Comparison of ENCODE assay signal across 27 cellular contexts in the genomic region with DNA sequence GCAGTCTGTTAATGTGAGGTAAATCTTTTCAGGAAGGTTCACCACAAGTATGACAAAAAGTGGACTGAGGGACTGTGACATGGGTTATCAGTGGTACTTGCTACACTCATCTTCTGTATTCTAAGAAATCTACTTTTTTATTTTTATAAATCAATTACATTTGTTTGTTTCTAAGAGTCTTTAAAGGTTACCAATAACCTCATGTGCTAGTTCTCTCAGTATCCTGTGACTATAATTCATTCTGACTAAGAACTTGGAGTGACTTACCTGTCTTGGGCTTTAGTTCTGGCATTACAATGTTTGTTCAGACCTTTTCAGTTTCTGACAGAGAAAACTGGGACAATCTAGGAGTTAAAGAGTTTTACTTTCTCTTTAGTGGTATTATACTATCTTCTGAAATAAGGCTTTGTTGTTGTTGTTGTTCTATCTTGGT.
DNase-seq lines count a peak whose midpoint lies in the region; ATAC-seq, FAIRE-seq and TF ChIP-seq lines count a peak whose summit lies in the region.
"Had no signal": no experiment of that assay in that cellular context is flagged by ENCODE, and none has a peak within 500 bp of the region (broad histone marks: within the 10 kb centered on the region; RNA-seq: fewer than 3 reads in every experiment).

No MANE protein-coding gene starts in this region.

- FAIRE-seq in A549 (lab: Jason Lieb, UNC), result peak; percentile 43
- FAIRE-seq in K562 (lab: Jason Lieb, UNC), result no peak
- FAIRE-seq: frontal cortex, GM12891, H1, RCC 7860 had no signal

- no peak overlapping the region; the same call in 1 of the 2 replicates for H2AFZ ChIP-seq in OCI-LY1 (ENCODE audit: low read length)
- H2AFZ ChIP-seq in K562 (ENCODE audit: low read depth, low read length), result no peak overlapping the region
- H2AFZ ChIP-seq: hepatocyte had no signal

- H3K4me2 ChIP-seq in A549 (no peak overlapping the region), OCI-LY1 (ENCODE audit: low read length) (no peak overlapping the region), K562 (ENCODE audit: insufficient read depth, low read length) (no peak overlapping the region)
- H3K4me2 ChIP-seq: hepatocyte had no signal

- no TSS peak for BruUV-seq in K562 (replicated peaks; lab: Mats Ljungman, UMichigan)

- H3K9ac ChIP-seq in OCI-LY1 (ENCODE audit: low read length), result no peak overlapping the region
- no peak overlapping the region for H3K9ac ChIP-seq in K562 (ENCODE audit: insufficient read depth in 1 of 2, low read depth in 2 of 2, low read length in 2 of 2)

- TF ChIP-seq CTCF in A549 (IDR thresholded peaks at IDR 0.05) (no peak), OCI-LY1 (IDR thresholded peaks at IDR 0.05; ENCODE audit: low read length) (no peak), K562 (IDR thresholded peaks at IDR 0.05 in 2 of 3, conservative IDR thresholded peaks at IDR 0.05 in 1 of 3; ENCODE audit: insufficient read depth in 2 of 3, low read depth in 1 of 3, low read length in 3 of 3) (no peak)

- H3K9me3 ChIP-seq in A549 (no peaks in the 10 kb centered on the region), OCI-LY1 (ENCODE audit: low read length) (no peaks in the 10 kb centered on the region), K562 (replicated peaks; ENCODE audit: control insufficient read depth, insufficient read depth, low read depth, low read length) (no peaks in the 10 kb centered on the region)
- H3K9me3 ChIP-seq: esophagus squamous epithelium, neutrophil, SJCRH30, upper lobe of left lung had no signal

- POLR2A ChIA-PET in A549 (lab: Yijun Ruan, JAX), result no interaction called here
- POLR2A ChIA-PET in K562 (lab: Yijun Ruan, JAX), result interaction anchor here (0.6 to 1.2 kb wide), 3 partner anchors 9 to 18 kb away, joined by 3 to 7 read pairs (median 3); no protein-coding TSS in a partner anchor

- H3K4me3 ChIP-seq in A549 (no peak overlapping the region), OCI-LY1 (ENCODE audit: low read depth, low read length, poor library complexity, severe bottlenecking) (no peak overlapping the region), K562 (no peak overlapping the region)
- H3K4me3 ChIP-seq: cardiac muscle cell, esophagus squamous epithelium, hepatocyte, SJCRH30, upper lobe of left lung had no signal

- TF ChIP-seq POLR2A in A549 (IDR thresholded peaks at IDR 0.05; ENCODE audit: low read length), result no peak
- no peak for TF ChIP-seq POLR2A in K562 (conservative IDR thresholded peaks at IDR 0.05)

- no peak for TF ChIP-seq EP300 in A549 (IDR thresholded peaks at IDR 0.05)
- TF ChIP-seq EP300 in K562 (IDR thresholded peaks at IDR 0.05; ENCODE audit: low read length), result no peak

- H3F3A ChIP-seq in OCI-LY1 (ENCODE audit: insufficient read depth, low read length), result no peaks in the 10 kb centered on the region

- H4K20me1 ChIP-seq in OCI-LY1 (ENCODE audit: insufficient read depth, low read length), result no peaks in the 10 kb centered on the region
- H4K20me1 ChIP-seq in K562 (replicated peaks; ENCODE audit: control insufficient read depth, insufficient read depth, low read length), result no peaks in the 10 kb centered on the region

- in situ Hi-C loops in K562 (cut with MboI), result no loop called here

- TF ChIP-seq RAD21 in A549 (conservative IDR thresholded peaks at IDR 0.05 in 1 of 2, IDR thresholded peaks at IDR 0.05 in 1 of 2), result no peak
- TF ChIP-seq RAD21 in K562 (CRISPR knock-in tag; conservative IDR thresholded peaks at IDR 0.05 in 1 of 2, IDR thresholded peaks at IDR 0.05 in 1 of 2), result no peak

- H3K4me1 ChIP-seq in A549 (no peaks in the 10 kb centered on the region), OCI-LY1 (ENCODE audit: insufficient read depth, low read length, severe bottlenecking) (peaks cover 41% of the 10 kb centered on the region), K562 (replicated peaks in 1 of 2; ENCODE audit: control insufficient read depth in 2 of 2, insufficient read depth in 2 of 2, low read length in 2 of 2) (no peaks in the 10 kb centered on the region; a peak in 1 of 5 replicates)
- H3K4me1 ChIP-seq: esophagus squamous epithelium had no signal

- H3K27ac ChIP-seq in A549 (no peak overlapping the region), OCI-LY1 (ENCODE audit: low read depth, low read length, poor library complexity, severe bottlenecking) (peak overlapping the region; percentile 20), K562 (ENCODE audit: extremely low read depth, low read depth, low read length) (peak overlapping the region; percentile 7; the same call in 1 of the 3 replicates)
- H3K27ac ChIP-seq: cardiac muscle cell, esophagus squamous epithelium, hepatocyte, neutrophil, SJCRH30 had no signal

- DNase-seq in activated CD4-positive, CD25-positive, alpha-beta regulatory T cell (lab: John Stamatoyannopoulos, UW), result no peak
- no peak for DNase-seq in A549 (ENCODE audit: low read depth in 1 of 2, low spot score in 1 of 2)
- no peak for DNase-seq in K562 (ENCODE audit: extremely low read depth in 1 of 4, low spot score in 3 of 4)
- no peak for DNase-seq in NK-92 (lab: John Stamatoyannopoulos, UW; ENCODE audit: unreplicated experiment)
- DNase-seq: activated effector memory CD4-positive, alpha-beta T cell treated with Interleukin-2 at 50 U/mL for 16 hours; AML-193; aorta; cortex of kidney; esophagus squamous epithelium; immature natural killer cell; KBM-7; mesenchymal stem cell; NCI-H146; NCI-H510A; SJCRH30; upper lobe of left lung had no signal

- no peaks in the 10 kb centered on the region for H3K9me1 ChIP-seq in K562 (ENCODE audit: control insufficient read depth, insufficient read depth, low read length)

- H3K79me2 ChIP-seq in OCI-LY1 (ENCODE audit: insufficient read depth, low read length), result no peaks in the 10 kb centered on the region
- peaks cover 11% of the 10 kb centered on the region for H3K79me2 ChIP-seq in K562 (ENCODE audit: control insufficient read depth, insufficient read depth, low read length)

- H3K27me3 ChIP-seq in OCI-LY1 (ENCODE audit: insufficient read depth, low read length), result no peaks in the 10 kb centered on the region
- H3K27me3 ChIP-seq in K562 (ENCODE audit: control insufficient read depth in 2 of 2, insufficient read depth in 2 of 2, low read length in 2 of 2), result no peaks in the 10 kb centered on the region
- H3K27me3 ChIP-seq: cardiac muscle cell, esophagus squamous epithelium, hepatocyte, neutrophil, SJCRH30, upper lobe of left lung had no signal

- intact Hi-C loops in K562 (cut with micrococcal nuclease), result no loop called here

- peak; percentile 79 to 81 for ATAC-seq in activated CD4-positive, CD25-positive, alpha-beta regulatory T cell treated with anti-CD3 and anti-CD28 coated beads, Interleukin-2, amount 50 U/mL, for 24 hours
- ATAC-seq in A549, result no peak
- ATAC-seq in K562, result no peak
- no peak for ATAC-seq in HG02763 (IDR thresholded peaks at IDR 0.05; ENCODE audit: unreplicated experiment)
- ATAC-seq in GM21526 (IDR thresholded peaks at IDR 0.05; ENCODE audit: low FRiP score, unreplicated experiment), result no peak

- CTCF ChIA-PET in A549 (lab: Yijun Ruan, JAX) (no interaction called here), K562 (lab: Yijun Ruan, JAX; ENCODE audit: low intra/inter-chr PET ratio) (no interaction called here)

- H3K36me3 ChIP-seq in OCI-LY1 (ENCODE audit: insufficient read depth, low read length) (no peaks in the 10 kb centered on the region), K562 (ENCODE audit: control insufficient read depth, insufficient read depth, low read length) (no peaks in the 10 kb centered on the region)
- H3K36me3 ChIP-seq: cardiac muscle cell, esophagus squamous epithelium, neutrophil, SJCRH30, upper lobe of left lung had no signal

- H3K9me2 ChIP-seq in OCI-LY1 (ENCODE audit: low read depth, low read length), result no peaks in the 10 kb centered on the region

TF ChIP-seq in A549, 52 proteins besides CTCF, POLR2A, EP300 and RAD21 (continues in another document):
- TF ChIP-seq CEBPB (IDR thresholded peaks at IDR 0.05) (no peak), GATA3 (IDR thresholded peaks at IDR 0.05; ENCODE audit: borderline replicate concordance) (no peak), KDM1A (IDR thresholded peaks at IDR 0.05; ENCODE audit: low read depth) (no peak), TFCP2L1 (CRISPR knock-in tag; IDR thresholded peaks at IDR 0.05) (no peak), JUN (IDR thresholded peaks at IDR 0.05) (no peak), HEYL (CRISPR knock-in tag; IDR thresholded peaks at IDR 0.05) (no peak), PHF8 (IDR thresholded peaks at IDR 0.05; ENCODE audit: borderline replicate concordance, low read depth) (no peak), RFX5 (IDR thresholded peaks at IDR 0.05) (no peak), FOSB (CRISPR knock-in tag; IDR thresholded peaks at IDR 0.05) (no peak), POLR2AphosphoS2 (conservative IDR thresholded peaks at IDR 0.05; ENCODE audit: low read length) (no peak)
- TF ChIP-seq, protein P1, sequence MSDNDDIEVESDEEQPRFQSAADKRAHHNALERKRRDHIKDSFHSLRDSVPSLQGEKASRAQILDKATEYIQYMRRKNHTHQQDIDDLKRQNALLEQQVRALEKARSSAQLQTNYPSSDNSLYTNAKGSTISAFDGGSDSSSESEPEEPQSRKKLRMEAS (IDR thresholded peaks at IDR 0.05), result no peak
- TF ChIP-seq, protein P2, sequence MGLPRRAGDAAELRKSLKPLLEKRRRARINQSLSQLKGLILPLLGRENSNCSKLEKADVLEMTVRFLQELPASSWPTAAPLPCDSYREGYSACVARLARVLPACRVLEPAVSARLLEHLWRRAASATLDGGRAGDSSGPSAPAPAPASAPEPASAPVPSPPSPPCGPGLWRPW (IDR thresholded peaks at IDR 0.05), result no peak

Comparison
In these comparisons a context has a peak if more than half of its experiments do, and no peak if none do; other contexts are left out.
1. ATAC-seq: peak in activated CD4-positive, CD25-positive, alpha-beta regulatory T cell treated with anti-CD3 and anti-CD28 coated beads, Interleukin-2, amount 50 U/mL, for 24 hours (2 of 2); none in A549 (0 of 2), K562 (single experiment), HG02763 (single experiment) and GM21526 (single experiment).
2. H3K27ac ChIP-seq: peak in OCI-LY1 (single experiment) and K562 (single experiment); none in A549 (0 of 2).